14 cellular contexts compared by ENCODE assay signal in the genomic region with DNA sequence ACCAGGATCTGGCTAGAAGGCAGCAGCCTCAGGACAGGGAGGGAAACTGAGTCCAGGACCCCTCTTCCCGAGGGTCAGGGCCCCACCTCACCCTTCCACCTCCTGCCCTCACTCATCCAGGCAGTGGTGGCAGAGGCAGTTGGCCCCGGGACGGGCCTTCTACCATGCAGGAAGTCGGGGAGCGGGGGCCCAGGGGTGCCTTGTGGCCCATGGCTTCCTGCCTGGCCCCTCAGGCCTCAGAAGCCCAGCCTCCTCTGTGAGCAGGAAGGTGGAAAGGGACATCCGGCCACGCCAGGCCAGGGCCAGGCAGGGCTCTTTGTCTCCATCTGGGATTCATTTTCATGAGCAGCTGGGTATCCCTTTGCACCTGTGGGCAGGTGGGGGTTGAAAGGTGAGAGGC. TPM values are rescaled to one million over a fixed set of nuclear protein-coding genes. Genes with fewer than 3 reads are reported as not detected.
DNase-seq lines count a peak whose midpoint lies in the region; ATAC-seq and TF ChIP-seq lines count a peak whose summit lies in the region.
"Had no signal": no experiment of that assay in that cellular context is flagged by ENCODE, and none has a peak within 500 bp of the region (broad histone marks: within the 10 kb centered on the region; RNA-seq: fewer than 3 reads in every experiment).

No MANE protein-coding gene starts in this region.

- H3K27me3 Mint-ChIP-seq in activated T-helper 17 cell treated with anti-CD3 and anti-CD28 coated beads, Interleukin-2, amount 50 U/mL, for 72 hours, result no peaks in the 10 kb centered on the region

- peak overlapping the region; percentile 83 for H3K4me2 ChIP-seq in Loucy (ENCODE audit: low read depth, low read length, poor library complexity, severe bottlenecking)

- peak overlapping the region; percentile 73 for H3K4me3 ChIP-seq in Loucy (ENCODE audit: low read length, poor library complexity, severe bottlenecking)
- H3K4me3 ChIP-seq: gastrocnemius medialis, vagina had no signal

- peak overlapping the region; percentile 95 for H3K9ac ChIP-seq in Loucy (ENCODE audit: low read depth, low read length, poor library complexity, severe bottlenecking)

- no peaks in the 10 kb centered on the region for H3K36me3 Mint-ChIP-seq in activated T-helper 17 cell treated with anti-CD3 and anti-CD28 coated beads, Interleukin-2, amount 50 U/mL, for 72 hours (ENCODE audit: low read depth)
- no peaks in the 10 kb centered on the region for H3K36me3 Mint-ChIP-seq in stimulated activated effector memory CD8-positive, alpha-beta T cell treated with anti-CD3 and anti-CD28 coated beads, Interleukin-12 subunit alpha, Interleukin-12 subunit beta, amount 100 ng/mL, for 72 hours

- DNase-seq in activated gamma-delta T cell treated with Interleukin-2 at 50 U/mL for 16 hours (peak; percentile 36), activated gamma-delta T cell (lab: John Stamatoyannopoulos, UW) (no peak), NCI-H526 treated with DMSO at 0.1 percent for 48 hours (lab: John Stamatoyannopoulos, UW) (no peak), DMS153 treated with DMSO at 0.1 percent for 48 hours (lab: John Stamatoyannopoulos, UW; ENCODE audit: unreplicated experiment) (no peak), LoVo (ENCODE audit: low spot score) (no peak)
- no peak for DNase-seq in stimulated activated effector memory CD8-positive, alpha-beta T cell treated with anti-CD3 and anti-CD28 coated beads, Interleukin-12 subunit alpha, Interleukin-12 subunit beta, amount 100 ng/mL, for 72 hours (ENCODE audit: low spot score in 2 of 2)
- DNase-seq: endodermal cell; gastrocnemius medialis; NCI-H524 treated with DMSO at 0.1 percent for 48 hours; stimulated activated CD4-positive, alpha-beta T cell treated with anti-CD3 and anti-CD28 coated beads, Interleukin-4, amount 100 ng/mL, for 24 hours; T1000 had no signal

- no peaks in the 10 kb centered on the region for H3K9me3 ChIP-seq in Loucy (ENCODE audit: insufficient read depth, low read depth, low read length)
- H3K9me3 ChIP-seq: gastrocnemius medialis, vagina had no signal

- H3K27me3 ChIP-seq in Loucy (ENCODE audit: insufficient read depth, low read length, poor library complexity, severe bottlenecking), result no peaks in the 10 kb centered on the region
- H3K27me3 ChIP-seq: gastrocnemius medialis, vagina had no signal

- H3F3A ChIP-seq in Loucy (ENCODE audit: low read depth), result no peaks in the 10 kb centered on the region

- peaks cover 5% of the 10 kb centered on the region for H4K20me1 ChIP-seq in Loucy (ENCODE audit: insufficient read depth, low read length, poor library complexity, severe bottlenecking)

- no peaks in the 10 kb centered on the region for H3K9me2 ChIP-seq in Loucy (replicated peaks; ENCODE audit: low read depth, low read length)

- peaks cover 56% of the 10 kb centered on the region for H3K4me1 ChIP-seq in Loucy (ENCODE audit: insufficient read depth, low read length, poor library complexity, severe bottlenecking)
- H3K4me1 ChIP-seq: gastrocnemius medialis, vagina had no signal

- peak; percentile 29 for ATAC-seq in activated T-helper 17 cell treated with anti-CD3 and anti-CD28 coated beads, Interleukin-2, amount 50 U/mL, for 72 hours (replicated peaks)
- ATAC-seq in stimulated activated effector memory CD8-positive, alpha-beta T cell treated with anti-CD3 and anti-CD28 coated beads, Interleukin-12 subunit alpha, Interleukin-12 subunit beta, amount 100 ng/mL, for 72 hours, result peak; percentile 64
- ATAC-seq: gastrocnemius medialis had no signal

- no peak overlapping the region for H2AFZ ChIP-seq in Loucy (ENCODE audit: low read length)

- H3K4me3 Mint-ChIP-seq in activated T-helper 17 cell treated with anti-CD3 and anti-CD28 coated beads, Interleukin-2, amount 50 U/mL, for 72 hours, result no peak overlapping the region
- no peak overlapping the region for H3K4me3 Mint-ChIP-seq in stimulated activated effector memory CD8-positive, alpha-beta T cell treated with anti-CD3 and anti-CD28 coated beads, Interleukin-12 subunit alpha, Interleukin-12 subunit beta, amount 100 ng/mL, for 72 hours
- H3K4me3 Mint-ChIP-seq: endodermal cell had no signal

- TF ChIP-seq CTCF in Loucy (conservative IDR thresholded peaks at IDR 0.05; ENCODE audit: low read length), result no peak

- no peaks in the 10 kb centered on the region for H3K9me3 Mint-ChIP-seq in activated T-helper 17 cell treated with anti-CD3 and anti-CD28 coated beads, Interleukin-2, amount 50 U/mL, for 72 hours
- no peaks in the 10 kb centered on the region for H3K9me3 Mint-ChIP-seq in stimulated activated effector memory CD8-positive, alpha-beta T cell treated with anti-CD3 and anti-CD28 coated beads, Interleukin-12 subunit alpha, Interleukin-12 subunit beta, amount 100 ng/mL, for 72 hours
- H3K9me3 Mint-ChIP-seq: endodermal cell had no signal

- peaks cover 63% of the 10 kb centered on the region for H3K79me2 ChIP-seq in Loucy (ENCODE audit: insufficient read depth, low read length)

- H3K36me3 ChIP-seq in Loucy (ENCODE audit: insufficient read depth, low read length), result peaks cover 2% of the 10 kb centered on the region; the same call in 1 of the 2 replicates
- H3K36me3 ChIP-seq: vagina had no signal

- H3K27ac Mint-ChIP-seq in activated T-helper 17 cell treated with anti-CD3 and anti-CD28 coated beads, Interleukin-2, amount 50 U/mL, for 72 hours, result no peak overlapping the region
- peak overlapping the region; percentile 45 for H3K27ac Mint-ChIP-seq in stimulated activated effector memory CD8-positive, alpha-beta T cell treated with anti-CD3 and anti-CD28 coated beads, Interleukin-12 subunit alpha, Interleukin-12 subunit beta, amount 100 ng/mL, for 72 hours
- H3K27ac Mint-ChIP-seq: endodermal cell had no signal

- H3K4me1 Mint-ChIP-seq in activated T-helper 17 cell treated with anti-CD3 and anti-CD28 coated beads, Interleukin-2, amount 50 U/mL, for 72 hours, result peaks cover 5% of the 10 kb centered on the region
- H3K4me1 Mint-ChIP-seq in stimulated activated effector memory CD8-positive, alpha-beta T cell treated with anti-CD3 and anti-CD28 coated beads, Interleukin-12 subunit alpha, Interleukin-12 subunit beta, amount 100 ng/mL, for 72 hours, result peaks cover 6% of the 10 kb centered on the region
- H3K4me1 Mint-ChIP-seq: endodermal cell had no signal

RNA-seq across cellular contexts. Expression of a gene that starts 58.5 kb away (rescaled TPM):
- total RNA-seq in activated T-helper 17 cell treated with anti-CD3 and anti-CD28 coated beads, Interleukin-2, amount 50 U/mL, for 72 hours, result under 1 TPM in 1 of 2 donors, not detected in 1; 0.26 TPM

RNA-seq across cellular contexts. Expression of a gene that starts 58.9 kb away (rescaled TPM):
- 1,000 to 10,000 TPM; 4,457 to 7,394 TPM for total RNA-seq in activated T-helper 17 cell treated with anti-CD3 and anti-CD28 coated beads, Interleukin-2, amount 50 U/mL, for 72 hours
